22 cellular contexts compared by ENCODE assay signal in genomic region chr13:65593298-65593874, GRCh38.
"Had no signal": no experiment of that assay in that cellular context is flagged by ENCODE, and none has a peak within 500 bp of the region (broad histone marks: within the 10 kb centered on the region; RNA-seq: fewer than 3 reads in every experiment).

No MANE protein-coding gene starts in this region.

- H3K4me3 ChIP-seq: dorsolateral prefrontal cortex, lung, right lobe of liver, thoracic aorta, tibial nerve, upper lobe of left lung had no signal

- H3K4me3 Mint-ChIP-seq: memory B cell; naive thymus-derived CD4-positive, alpha-beta T cell; nephron progenitor cell; stimulated activated naive B cell treated with anti-CD40 and anti-IgM and Interleukin-4, amounts not matched to agents 10 μg/mL and 1 μg/mL and 100 μg/mL, for 72 hours; stimulated activated naive CD8-positive, alpha-beta T cell treated with anti-CD3 and anti-CD28 coated beads, Interleukin-15, Interleukin-2, amounts not matched to agents 100 ng/mL and 50 ng/mL, for 24 hours had no signal

- FAIRE-seq: colon, keratinocyte, small intestine, urothelium cell line had no signal

- H3K4me1 ChIP-seq: parathyroid adenoma, right lobe of liver had no signal

- H3K36me3 ChIP-seq: right lobe of liver, thoracic aorta, tibial nerve, upper lobe of left lung had no signal

- ATAC-seq: naive thymus-derived CD4-positive, alpha-beta T cell; right lobe of liver; stimulated activated naive B cell treated with anti-CD40 and anti-IgM and Interleukin-4, amounts not matched to agents 10 μg/mL and 1 μg/mL and 100 μg/mL, for 72 hours had no signal

- H3K27me3 ChIP-seq: dorsolateral prefrontal cortex, right lobe of liver, tibial nerve, upper lobe of left lung had no signal

- H3K27ac ChIP-seq: dorsolateral prefrontal cortex, parathyroid adenoma, right lobe of liver, thoracic aorta, tibial nerve, upper lobe of left lung had no signal

- H3K27ac Mint-ChIP-seq: memory B cell; naive thymus-derived CD4-positive, alpha-beta T cell; nephron progenitor cell; progenitor cell of endocrine pancreas; stimulated activated naive B cell treated with anti-CD40 and anti-IgM and Interleukin-4, amounts not matched to agents 10 μg/mL and 1 μg/mL and 100 μg/mL, for 72 hours; stimulated activated naive CD8-positive, alpha-beta T cell treated with anti-CD3 and anti-CD28 coated beads, Interleukin-15, Interleukin-2, amounts not matched to agents 100 ng/mL and 50 ng/mL, for 24 hours had no signal

- H3K4me1 Mint-ChIP-seq: memory B cell; nephron progenitor cell; stimulated activated naive B cell treated with anti-CD40 and anti-IgM and Interleukin-4, amounts not matched to agents 10 μg/mL and 1 μg/mL and 100 μg/mL, for 72 hours had no signal

- H3K27me3 Mint-ChIP-seq: memory B cell; naive thymus-derived CD4-positive, alpha-beta T cell; stimulated activated naive B cell treated with anti-CD40 and anti-IgM and Interleukin-4, amounts not matched to agents 10 μg/mL and 1 μg/mL and 100 μg/mL, for 72 hours; stimulated activated naive CD8-positive, alpha-beta T cell treated with anti-CD3 and anti-CD28 coated beads, Interleukin-15, Interleukin-2, amounts not matched to agents 100 ng/mL and 50 ng/mL, for 24 hours had no signal

- H3K36me3 Mint-ChIP-seq: memory B cell; naive thymus-derived CD4-positive, alpha-beta T cell; stimulated activated naive B cell treated with anti-CD40 and anti-IgM and Interleukin-4, amounts not matched to agents 10 μg/mL and 1 μg/mL and 100 μg/mL, for 72 hours had no signal

- H3K9me3 ChIP-seq: right lobe of liver, thoracic aorta, upper lobe of left lung had no signal

- DNase-seq: dorsolateral prefrontal cortex; effector CD4-positive, alpha-beta T cell; head of caudate nucleus; naive thymus-derived CD4-positive, alpha-beta T cell; nephron progenitor cell; occipital lobe; right lobe of liver; small intestine; stimulated activated CD4-positive, alpha-beta T cell treated with anti-CD3 and anti-CD28 coated beads, Interleukin-15, amount 100 ng/mL, for 24 hours; stimulated activated CD4-positive, alpha-beta T cell treated with anti-CD3 and anti-CD28 coated beads, Interleukin-2, amount 100 ng/mL, for 48 hours; stimulated activated naive B cell treated with anti-CD40 and anti-IgM and Interleukin-4, amounts not matched to agents 10 μg/mL and 1 μg/mL and 100 μg/mL, for 72 hours; upper lobe of left lung had no signal
